In the genomic region with DNA sequence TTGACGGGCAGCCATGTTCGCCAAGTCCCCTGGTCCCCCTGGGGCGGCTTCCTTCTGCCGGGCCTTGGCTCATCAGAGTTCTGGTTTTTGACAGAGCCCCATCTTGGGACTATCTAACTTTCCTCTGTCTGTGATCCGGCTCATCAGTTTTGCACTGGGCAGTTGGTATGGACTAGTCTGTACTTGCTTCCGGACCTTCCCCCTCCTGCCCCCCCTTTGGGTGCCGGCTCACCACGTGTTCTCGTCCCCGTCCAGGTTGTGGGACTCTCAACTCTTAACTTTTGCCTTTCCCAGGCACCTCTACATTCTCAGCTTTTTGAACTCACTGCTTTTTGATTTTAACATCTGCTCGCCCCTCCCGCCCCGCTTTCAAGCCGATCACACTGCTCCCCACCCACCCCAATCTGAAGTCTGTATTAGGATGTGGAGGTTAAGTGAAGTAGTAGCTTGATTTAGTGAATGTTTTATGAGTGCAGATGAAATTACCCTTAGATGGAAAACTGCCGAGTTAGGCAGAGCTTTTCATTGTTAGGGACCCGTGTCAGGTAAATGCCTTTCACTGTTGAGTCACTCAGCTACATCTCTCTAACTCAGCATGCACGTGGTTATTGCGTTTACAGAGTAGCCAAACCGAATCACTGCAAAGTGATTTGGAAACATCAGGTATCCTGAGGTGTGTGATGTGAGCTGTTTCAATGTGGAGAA, we compare ENCODE assay signal across 1 cellular context.
TF ChIP-seq lines count a peak whose summit lies in the region.

No MANE protein-coding gene starts in this region.

TF ChIP-seq in K562, 482 proteins besides CTCF, POLR2A, EP300 and RAD21 (continued from another document and continues in another):
- TF ChIP-seq, protein P1, sequence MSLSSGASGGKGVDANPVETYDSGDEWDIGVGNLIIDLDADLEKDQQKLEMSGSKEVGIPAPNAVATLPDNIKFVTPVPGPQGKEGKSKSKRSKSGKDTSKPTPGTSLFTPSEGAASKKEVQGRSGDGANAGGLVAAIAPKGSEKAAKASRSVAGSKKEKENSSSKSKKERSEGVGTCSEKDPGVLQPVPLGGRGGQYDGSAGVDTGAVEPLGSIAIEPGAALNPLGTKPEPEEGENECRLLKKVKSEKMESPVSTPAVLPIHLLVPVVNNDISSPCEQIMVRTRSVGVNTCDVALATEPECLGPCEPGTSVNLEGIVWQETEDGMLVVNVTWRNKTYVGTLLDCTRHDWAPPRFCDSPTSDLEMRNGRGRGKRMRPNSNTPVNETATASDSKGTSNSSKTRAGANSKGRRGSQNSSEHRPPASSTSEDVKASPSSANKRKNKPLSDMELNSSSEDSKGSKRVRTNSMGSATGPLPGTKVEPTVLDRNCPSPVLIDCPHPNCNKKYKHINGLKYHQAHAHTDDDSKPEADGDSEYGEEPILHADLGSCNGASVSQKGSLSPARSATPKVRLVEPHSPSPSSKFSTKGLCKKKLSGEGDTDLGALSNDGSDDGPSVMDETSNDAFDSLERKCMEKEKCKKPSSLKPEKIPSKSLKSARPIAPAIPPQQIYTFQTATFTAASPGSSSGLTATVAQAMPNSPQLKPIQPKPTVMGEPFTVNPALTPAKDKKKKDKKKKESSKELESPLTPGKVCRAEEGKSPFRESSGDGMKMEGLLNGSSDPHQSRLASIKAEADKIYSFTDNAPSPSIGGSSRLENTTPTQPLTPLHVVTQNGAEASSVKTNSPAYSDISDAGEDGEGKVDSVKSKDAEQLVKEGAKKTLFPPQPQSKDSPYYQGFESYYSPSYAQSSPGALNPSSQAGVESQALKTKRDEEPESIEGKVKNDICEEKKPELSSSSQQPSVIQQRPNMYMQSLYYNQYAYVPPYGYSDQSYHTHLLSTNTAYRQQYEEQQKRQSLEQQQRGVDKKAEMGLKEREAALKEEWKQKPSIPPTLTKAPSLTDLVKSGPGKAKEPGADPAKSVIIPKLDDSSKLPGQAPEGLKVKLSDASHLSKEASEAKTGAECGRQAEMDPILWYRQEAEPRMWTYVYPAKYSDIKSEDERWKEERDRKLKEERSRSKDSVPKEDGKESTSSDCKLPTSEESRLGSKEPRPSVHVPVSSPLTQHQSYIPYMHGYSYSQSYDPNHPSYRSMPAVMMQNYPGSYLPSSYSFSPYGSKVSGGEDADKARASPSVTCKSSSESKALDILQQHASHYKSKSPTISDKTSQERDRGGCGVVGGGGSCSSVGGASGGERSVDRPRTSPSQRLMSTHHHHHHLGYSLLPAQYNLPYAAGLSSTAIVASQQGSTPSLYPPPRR (CRISPR knock-in tag; IDR thresholded peaks at IDR 0.05; ENCODE audit: borderline replicate concordance), result no peak
- TF ChIP-seq ZNF518B (CRISPR knock-in tag; IDR thresholded peaks at IDR 0.05), result no peak
- no peak for TF ChIP-seq DLX4 (CRISPR knock-in tag; IDR thresholded peaks at IDR 0.05)
- no peak for TF ChIP-seq CEBPB (tag; IDR thresholded peaks at IDR 0.05)
- TF ChIP-seq TCF3 (CRISPR knock-in tag; IDR thresholded peaks at IDR 0.05), result no peak
- no peak for TF ChIP-seq WHSC1 (IDR thresholded peaks at IDR 0.05; ENCODE audit: low read length)
- TF ChIP-seq, protein P2, sequence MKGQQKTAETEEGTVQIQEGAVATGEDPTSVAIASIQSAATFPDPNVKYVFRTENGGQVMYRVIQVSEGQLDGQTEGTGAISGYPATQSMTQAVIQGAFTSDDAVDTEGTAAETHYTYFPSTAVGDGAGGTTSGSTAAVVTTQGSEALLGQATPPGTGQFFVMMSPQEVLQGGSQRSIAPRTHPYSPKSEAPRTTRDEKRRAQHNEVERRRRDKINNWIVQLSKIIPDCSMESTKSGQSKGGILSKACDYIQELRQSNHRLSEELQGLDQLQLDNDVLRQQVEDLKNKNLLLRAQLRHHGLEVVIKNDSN (CRISPR knock-in tag; IDR thresholded peaks at IDR 0.05), result peak; percentile 67
- 0 out of 2 replicates have a peak, but pooled peaks have one; percentile 49 for TF ChIP-seq ETV5 (CRISPR knock-in tag; IDR thresholded peaks at IDR 0.05; ENCODE audit: low read depth)
- no peak for TF ChIP-seq FOXJ2 (tag; IDR thresholded peaks at IDR 0.05)
- TF ChIP-seq TRIM24 (IDR thresholded peaks at IDR 0.05), result no peak
- no peak for TF ChIP-seq TAF1 (IDR thresholded peaks at IDR 0.05; ENCODE audit: control insufficient read depth, extremely low read depth, insufficient read depth, low read length, severe bottlenecking)
- TF ChIP-seq DIDO1 (tag; IDR thresholded peaks at IDR 0.05; ENCODE audit: low read depth), result no peak
- TF ChIP-seq, protein P3, sequence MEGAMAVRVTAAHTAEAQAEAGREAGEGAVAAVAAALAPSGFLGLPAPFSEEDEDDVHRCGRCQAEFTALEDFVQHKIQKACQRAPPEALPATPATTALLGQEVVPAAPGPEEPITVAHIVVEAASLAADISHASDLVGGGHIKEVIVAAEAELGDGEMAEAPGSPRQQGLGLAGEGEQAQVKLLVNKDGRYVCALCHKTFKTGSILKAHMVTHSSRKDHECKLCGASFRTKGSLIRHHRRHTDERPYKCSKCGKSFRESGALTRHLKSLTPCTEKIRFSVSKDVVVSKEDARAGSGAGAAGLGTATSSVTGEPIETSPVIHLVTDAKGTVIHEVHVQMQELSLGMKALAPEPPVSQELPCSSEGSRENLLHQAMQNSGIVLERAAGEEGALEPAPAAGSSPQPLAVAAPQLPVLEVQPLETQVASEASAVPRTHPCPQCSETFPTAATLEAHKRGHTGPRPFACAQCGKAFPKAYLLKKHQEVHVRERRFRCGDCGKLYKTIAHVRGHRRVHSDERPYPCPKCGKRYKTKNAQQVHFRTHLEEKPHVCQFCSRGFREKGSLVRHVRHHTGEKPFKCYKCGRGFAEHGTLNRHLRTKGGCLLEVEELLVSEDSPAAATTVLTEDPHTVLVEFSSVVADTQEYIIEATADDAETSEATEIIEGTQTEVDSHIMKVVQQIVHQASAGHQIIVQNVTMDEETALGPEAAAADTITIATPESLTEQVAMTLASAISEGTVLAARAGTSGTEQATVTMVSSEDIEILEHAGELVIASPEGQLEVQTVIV (CRISPR knock-in tag; IDR thresholded peaks at IDR 0.05; ENCODE audit: borderline replicate concordance), result no peak
- no peak for TF ChIP-seq ZNF184 (CRISPR knock-in tag; IDR thresholded peaks at IDR 0.05)
- TF ChIP-seq BRD9 (IDR thresholded peaks at IDR 0.05; ENCODE audit: low read depth, partially characterized antibody), result no peak
- TF ChIP-seq, protein P4, sequence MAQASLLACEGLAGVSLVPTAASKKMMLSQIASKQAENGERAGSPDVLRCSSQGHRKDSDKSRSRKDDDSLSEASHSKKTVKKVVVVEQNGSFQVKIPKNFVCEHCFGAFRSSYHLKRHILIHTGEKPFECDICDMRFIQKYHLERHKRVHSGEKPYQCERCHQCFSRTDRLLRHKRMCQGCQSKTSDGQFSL (CRISPR knock-in tag; IDR thresholded peaks at IDR 0.05), result peak; percentile 83
- TF ChIP-seq, protein P4 (tag; IDR thresholded peaks at IDR 0.05), result no peak; a peak in 1 of 4 replicates
- TF ChIP-seq MCM3 (IDR thresholded peaks at IDR 0.05), result no peak
- no peak for TF ChIP-seq DMBX1 (CRISPR knock-in tag; IDR thresholded peaks at IDR 0.05; ENCODE audit: borderline replicate concordance)
- TF ChIP-seq POLR2AphosphoS5 (IDR thresholded peaks at IDR 0.05; ENCODE audit: control insufficient read depth, insufficient read depth, low read depth, low read length), result no peak
- no peak for TF ChIP-seq CHD2 (IDR thresholded peaks at IDR 0.05; ENCODE audit: low read depth, low read length)
- 0 out of 2 replicates have a peak, but pooled peaks have one; percentile 7 for TF ChIP-seq CXXC5 (CRISPR knock-in tag; IDR thresholded peaks at IDR 0.05)
- TF ChIP-seq TEAD4 (IDR thresholded peaks at IDR 0.05; ENCODE audit: low read length), result no peak
- TF ChIP-seq TEAD4 (CRISPR knock-in tag; IDR thresholded peaks at IDR 0.05; ENCODE audit: borderline replicate concordance), result no peak
- TF ChIP-seq NUFIP1 (IDR thresholded peaks at IDR 0.05; ENCODE audit: partially characterized antibody), result no peak
- TF ChIP-seq SIX5 (IDR thresholded peaks at IDR 0.05; ENCODE audit: borderline replicate concordance in 1 of 2, insufficient read depth in 1 of 2, low read depth in 1 of 2, low read length in 2 of 2), result no peak
- TF ChIP-seq YY1 (IDR thresholded peaks at IDR 0.05; ENCODE audit: borderline replicate concordance in 1 of 3, control insufficient read depth in 1 of 3, extremely low read depth in 1 of 3, insufficient read depth in 3 of 3, insufficient read length in 1 of 3, insufficient replicate concordance in 2 of 3, low read depth in 1 of 3, low read length in 2 of 3), result peak in 2 of 3 experiments; percentile 23 to 87
- no peak for TF ChIP-seq GTF2F1 (IDR thresholded peaks at IDR 0.05; ENCODE audit: low read depth, low read length)
- TF ChIP-seq HDAC1 (IDR thresholded peaks at IDR 0.05), result peak in 1 of 2 experiments; percentile 76; a peak in 2 of 4 replicates
- TF ChIP-seq, protein P5, sequence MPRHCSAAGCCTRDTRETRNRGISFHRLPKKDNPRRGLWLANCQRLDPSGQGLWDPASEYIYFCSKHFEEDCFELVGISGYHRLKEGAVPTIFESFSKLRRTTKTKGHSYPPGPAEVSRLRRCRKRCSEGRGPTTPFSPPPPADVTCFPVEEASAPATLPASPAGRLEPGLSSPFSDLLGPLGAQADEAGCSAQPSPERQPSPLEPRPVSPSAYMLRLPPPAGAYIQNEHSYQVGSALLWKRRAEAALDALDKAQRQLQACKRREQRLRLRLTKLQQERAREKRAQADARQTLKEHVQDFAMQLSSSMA (CRISPR knock-in tag; IDR thresholded peaks at IDR 0.05), result no peak
- TF ChIP-seq TAF9B (IDR thresholded peaks at IDR 0.05; ENCODE audit: partially characterized antibody), result no peak
- no peak for TF ChIP-seq ZBTB5 (IDR thresholded peaks at IDR 0.05)
- TF ChIP-seq SNRNP70 (optimal IDR thresholded peaks at IDR 0.05; ENCODE audit: low read depth, low read length), result no peak
- no peak for TF ChIP-seq ZNF668 (CRISPR knock-in tag; IDR thresholded peaks at IDR 0.05)
- TF ChIP-seq RAD51 (IDR thresholded peaks at IDR 0.05; ENCODE audit: borderline replicate concordance, low read depth), result 0 out of 2 replicates have a peak, but pooled peaks have one; percentile 32
- no peak for TF ChIP-seq GATA2 (CRISPR knock-in tag; IDR thresholded peaks at IDR 0.05)
- no peak for TF ChIP-seq PHB2 (IDR thresholded peaks at IDR 0.05; ENCODE audit: low read depth)
- no peak for TF ChIP-seq CBX8 (IDR thresholded peaks at IDR 0.05; ENCODE audit: borderline replicate concordance, extremely low read depth, low read depth, low read length, poor library complexity, severe bottlenecking)
- TF ChIP-seq, protein P6, sequence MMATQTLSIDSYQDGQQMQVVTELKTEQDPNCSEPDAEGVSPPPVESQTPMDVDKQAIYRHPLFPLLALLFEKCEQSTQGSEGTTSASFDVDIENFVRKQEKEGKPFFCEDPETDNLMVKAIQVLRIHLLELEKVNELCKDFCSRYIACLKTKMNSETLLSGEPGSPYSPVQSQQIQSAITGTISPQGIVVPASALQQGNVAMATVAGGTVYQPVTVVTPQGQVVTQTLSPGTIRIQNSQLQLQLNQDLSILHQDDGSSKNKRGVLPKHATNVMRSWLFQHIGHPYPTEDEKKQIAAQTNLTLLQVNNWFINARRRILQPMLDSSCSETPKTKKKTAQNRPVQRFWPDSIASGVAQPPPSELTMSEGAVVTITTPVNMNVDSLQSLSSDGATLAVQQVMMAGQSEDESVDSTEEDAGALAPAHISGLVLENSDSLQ (IDR thresholded peaks at IDR 0.05), result peak; percentile 33
